33 cellular contexts compared by ENCODE assay signal in the genomic region with DNA sequence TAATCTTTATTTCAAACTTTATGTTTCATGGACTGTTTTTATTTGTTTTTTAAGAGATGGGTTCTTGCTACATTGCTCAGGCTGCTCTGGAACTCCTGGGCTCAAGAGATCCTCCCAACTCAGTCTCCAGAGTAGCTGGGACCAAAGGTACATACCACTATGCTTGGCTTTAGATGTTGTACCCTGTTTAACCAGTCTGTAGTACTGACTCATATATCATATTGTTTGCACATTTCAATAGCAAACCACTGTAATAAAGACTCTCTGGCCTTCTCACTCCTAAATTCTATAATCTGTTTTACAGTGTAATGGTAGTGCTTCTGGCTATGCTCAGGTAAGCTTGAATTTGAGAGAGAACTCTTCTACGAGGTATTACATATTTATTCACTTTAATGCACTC.
"Had no signal": no experiment of that assay in that cellular context is flagged by ENCODE, and none has a peak within 500 bp of the region (broad histone marks: within the 10 kb centered on the region; RNA-seq: fewer than 3 reads in every experiment).

No MANE protein-coding gene starts in this region.

- H3K27ac Mint-ChIP-seq: activated B cell treated with CpG ODN at 0.5 μM for 24 hours; activated CD4-positive, alpha-beta memory T cell treated with anti-CD3 and anti-CD28 coated beads for 36 hours; activated CD4-positive, alpha-beta T cell treated with anti-CD3 and anti-CD28 coated beads, Interleukin-2, amount 10 ng/mL, durations not matched to agents 24 days and 14 days; activated CD8-positive, alpha-beta T cell treated with anti-CD3 and anti-CD28 coated beads for 36 hours; activated naive CD4-positive, alpha-beta T cell treated with anti-CD3 and anti-CD28 coated beads, Interleukin-2, amount 10 ng/mL, durations not matched to agents 7 days and 5 days; activated naive CD4-positive, alpha-beta T cell treated with anti-CD3 and anti-CD28 coated beads, Interleukin-2, amount 50 U/mL, for 24 hours; activated naive CD8-positive, alpha-beta T cell; activated naive CD8-positive, alpha-beta T cell treated with anti-CD3 and anti-CD28 coated beads, Interleukin-2, amount 10 ng/mL, durations not matched to agents 7 days and 5 days; activated naive CD8-positive, alpha-beta T cell treated with anti-CD3 and anti-CD28 coated beads, Interleukin-2, amount 50 U/mL, for 24 hours; activated T-helper 2 cell treated with anti-CD3 and anti-CD28 coated beads, Interferon-gamma antibody, Interleukin-2, Interleukin-4, amounts not matched to agents 10 μg/mL and 5 μg/mL and 100 μg/mL, durations not matched to agents 14 hours and 24 hours and 36 hours; brain; T-helper 1 cell treated with Interleukin-12 subunit alpha and Interleukin-12 subunit beta and Interleukin-4 antibody, amounts not matched to agents 30 μg/mL and 1 μg/mL, for 36 hours; T-helper 2 cell treated with Interferon-gamma antibody and Interleukin-4, amounts not matched to agents 5 μg/mL and 100 μg/mL, for 36 hours had no signal

- FAIRE-seq: TTC549 had no signal

- H3K36me3 Mint-ChIP-seq: activated CD4-positive, alpha-beta memory T cell treated with anti-CD3 and anti-CD28 coated beads for 36 hours; activated naive CD4-positive, alpha-beta T cell treated with anti-CD3 and anti-CD28 coated beads, Interleukin-2, amount 10 ng/mL, durations not matched to agents 7 days and 5 days; activated naive CD4-positive, alpha-beta T cell treated with anti-CD3 and anti-CD28 coated beads, Interleukin-2, amount 50 U/mL, for 24 hours; activated naive CD8-positive, alpha-beta T cell; activated naive CD8-positive, alpha-beta T cell treated with anti-CD3 and anti-CD28 coated beads, Interleukin-2, amount 10 ng/mL, durations not matched to agents 7 days and 5 days; brain had no signal

- H3K4me1 Mint-ChIP-seq: activated B cell treated with CpG ODN at 0.5 μM for 24 hours; activated CD4-positive, alpha-beta T cell treated with anti-CD3 and anti-CD28 coated beads, Interleukin-2, amount 10 ng/mL, durations not matched to agents 24 days and 14 days; activated naive CD4-positive, alpha-beta T cell treated with anti-CD3 and anti-CD28 coated beads, Interleukin-2, amount 10 ng/mL, durations not matched to agents 7 days and 5 days; activated naive CD4-positive, alpha-beta T cell treated with anti-CD3 and anti-CD28 coated beads, Interleukin-2, amount 50 U/mL, for 24 hours; activated naive CD8-positive, alpha-beta T cell treated with anti-CD3 and anti-CD28 coated beads, Interleukin-2, amount 10 ng/mL, durations not matched to agents 7 days and 5 days; activated naive CD8-positive, alpha-beta T cell treated with anti-CD3 and anti-CD28 coated beads, Interleukin-2, amount 50 U/mL, for 24 hours had no signal

- H3K4me3 ChIP-seq: ascending aorta had no signal

- H3K9me3 ChIP-seq: ascending aorta had no signal

- H3K4me1 ChIP-seq: ascending aorta had no signal

- H3K36me3 ChIP-seq: ascending aorta had no signal

- H3K4me3 Mint-ChIP-seq: activated B cell treated with CpG ODN at 0.5 μM for 24 hours; activated CD4-positive, alpha-beta memory T cell treated with anti-CD3 and anti-CD28 coated beads for 36 hours; activated CD4-positive, alpha-beta T cell treated with anti-CD3 and anti-CD28 coated beads, Interleukin-2, amount 10 ng/mL, durations not matched to agents 24 days and 14 days; activated CD8-positive, alpha-beta T cell treated with anti-CD3 and anti-CD28 coated beads for 36 hours; activated naive CD4-positive, alpha-beta T cell treated with anti-CD3 and anti-CD28 coated beads, Interleukin-2, amount 10 ng/mL, durations not matched to agents 7 days and 5 days; activated naive CD4-positive, alpha-beta T cell treated with anti-CD3 and anti-CD28 coated beads, Interleukin-2, amount 50 U/mL, for 24 hours; activated naive CD8-positive, alpha-beta T cell; activated naive CD8-positive, alpha-beta T cell treated with anti-CD3 and anti-CD28 coated beads, Interleukin-2, amount 10 ng/mL, durations not matched to agents 7 days and 5 days; activated naive CD8-positive, alpha-beta T cell treated with anti-CD3 and anti-CD28 coated beads, Interleukin-2, amount 50 U/mL, for 24 hours; brain; T-helper 1 cell treated with Interleukin-12 subunit alpha and Interleukin-12 subunit beta and Interleukin-4 antibody, amounts not matched to agents 30 μg/mL and 1 μg/mL, for 36 hours; T-helper 2 cell treated with Interferon-gamma antibody and Interleukin-4, amounts not matched to agents 5 μg/mL and 100 μg/mL, for 36 hours had no signal

- H3K9me3 Mint-ChIP-seq: activated CD4-positive, alpha-beta T cell treated with anti-CD3 and anti-CD28 coated beads, Interleukin-2, amount 10 ng/mL, durations not matched to agents 24 days and 14 days; brain; T-helper 1 cell treated with Interleukin-12 subunit alpha and Interleukin-12 subunit beta and Interleukin-4 antibody, amounts not matched to agents 30 μg/mL and 1 μg/mL, for 36 hours had no signal

- H3K27me3 ChIP-seq: ascending aorta had no signal

- DNase-seq: activated B cell treated with CpG ODN at 0.5 μM for 24 hours; activated CD4-positive, alpha-beta memory T cell treated with anti-CD3 and anti-CD28 coated beads for 36 hours; activated CD4-positive, alpha-beta T cell treated with anti-CD3 and anti-CD28 coated beads for 4 hours; activated CD4-positive, alpha-beta T cell treated with anti-CD3 and anti-CD28 coated beads, Interleukin-2, amount 10 ng/mL, durations not matched to agents 24 days and 14 days; activated CD4-positive, alpha-beta T cell treated with anti-CD3 and anti-CD28 coated beads, Interleukin-2, amount 50 U/mL, for 1 hour; activated CD4-positive, alpha-beta T cell treated with anti-CD3 and anti-CD28 coated beads, Interleukin-2, amount 50 U/mL, for 4 hours; activated CD4-positive, CD25-positive, alpha-beta regulatory T cell treated with anti-CD3 and anti-CD28 coated beads, Interleukin-2, amount 50 U/mL, for 72 hours; activated CD8-positive, alpha-beta memory T cell treated with anti-CD3 and anti-CD28 coated beads, Interleukin-2, amount 50 U/mL, for 4 hours; activated CD8-positive, alpha-beta T cell treated with anti-CD3 and anti-CD28 coated beads for 36 hours; activated effector memory CD4-positive, alpha-beta T cell treated with Interleukin-2 at 50 U/mL for 16 hours; activated gamma-delta T cell; activated naive CD4-positive, alpha-beta T cell treated with anti-CD3 and anti-CD28 coated beads, Interleukin-2, amount 10 ng/mL, durations not matched to agents 7 days and 5 days; activated naive CD4-positive, alpha-beta T cell treated with Interleukin-2 at 50 U/mL for 16 hours; activated naive CD8-positive, alpha-beta T cell treated with anti-CD3 and anti-CD28 coated beads, Interleukin-2, amount 10 ng/mL, durations not matched to agents 7 days and 5 days; activated naive CD8-positive, alpha-beta T cell treated with anti-CD3 and anti-CD28 coated beads, Interleukin-2, amount 50 U/mL, for 24 hours; activated T-cell treated with anti-CD3 and anti-CD28 coated beads for 4 hours; activated T-cell treated with anti-CD3 and anti-CD28 coated beads, Interleukin-2, amount 50 U/mL, for 1 hour; activated T-cell treated with anti-CD3 and anti-CD28 coated beads, Interleukin-2, amount 50 U/mL, for 48 hours; amygdala; anterior cingulate cortex; central memory CD4-positive, alpha-beta T cell; T-helper 1 cell; T-helper 2 cell; T-helper 9 cell had no signal

- H3K27ac ChIP-seq: ascending aorta, VCaP had no signal

- H3K27me3 Mint-ChIP-seq: activated B cell treated with CpG ODN at 0.5 μM for 24 hours; activated CD4-positive, alpha-beta memory T cell treated with anti-CD3 and anti-CD28 coated beads for 36 hours; activated CD4-positive, alpha-beta T cell treated with anti-CD3 and anti-CD28 coated beads, Interleukin-2, amount 10 ng/mL, durations not matched to agents 24 days and 14 days; activated CD8-positive, alpha-beta T cell treated with anti-CD3 and anti-CD28 coated beads for 36 hours; activated naive CD4-positive, alpha-beta T cell treated with anti-CD3 and anti-CD28 coated beads, Interleukin-2, amount 10 ng/mL, durations not matched to agents 7 days and 5 days; activated naive CD4-positive, alpha-beta T cell treated with anti-CD3 and anti-CD28 coated beads, Interleukin-2, amount 50 U/mL, for 24 hours; activated naive CD8-positive, alpha-beta T cell; activated naive CD8-positive, alpha-beta T cell treated with anti-CD3 and anti-CD28 coated beads, Interleukin-2, amount 10 ng/mL, durations not matched to agents 7 days and 5 days; activated naive CD8-positive, alpha-beta T cell treated with anti-CD3 and anti-CD28 coated beads, Interleukin-2, amount 50 U/mL, for 24 hours; brain had no signal
